In genomic region chr1:204359474-204360255, GRCh38 we compare ENCODE assay signal across 9 cellular contexts. TPM values are rescaled to one million over a fixed set of nuclear protein-coding genes. Genes with fewer than 3 reads are reported as not detected.
DNase-seq lines count a peak whose midpoint lies in the region; ATAC-seq, FAIRE-seq and TF ChIP-seq lines count a peak whose summit lies in the region.
"Had no signal": no experiment of that assay in that cellular context is flagged by ENCODE, and none has a peak within 500 bp of the region (broad histone marks: within the 10 kb centered on the region; RNA-seq: fewer than 3 reads in every experiment).

Gene PLEKHA6, minus strand, starts transcription at chr1:204359929. Its CDS starts 86,202 bp downstream, at chr1:204273727.

- CTCF ChIA-PET in Caco-2 (lab: Charles Lee), result interaction anchor here (0.7 to 2.7 kb wide), 6 partner anchors 18 to 197 kb away, joined by 3 to 9 read pairs (median 6); partner anchors contain the start of gene GOLT1A
- CTCF ChIA-PET in GM12878 (lab: Yijun Ruan, JAX), result interaction anchor here (0.6 to 9.4 kb wide), 13 partner anchors 11 to 635 kb away, joined by 3 to 195 read pairs (median 4); partner anchors contain the start of genes GOLT1A and REN
- CTCF ChIA-PET in activated CD4-positive, alpha-beta T cell treated with anti-CD3 and anti-CD28 coated beads, Interleukin-2, amount 10 ng/mL, durations not matched to agents 7 days and 5 days (lab: Charles Lee), result interaction anchor here (0.5 to 1.5 kb wide), 4 partner anchors 9 to 152 kb away, joined by 3 to 5 read pairs (median 4); no protein-coding TSS in a partner anchor

- no TSS peak for BruUV-seq in Caco-2 (replicated peaks; lab: Mats Ljungman, UMichigan)
- no TSS peak for BruUV-seq in GM12878 (replicated peaks; lab: Mats Ljungman, UMichigan)

- H3K27me3 ChIP-seq in Caco-2 (replicated peaks; ENCODE audit: control insufficient read depth, insufficient read depth, low read length) (no peaks in the 10 kb centered on the region), GM12878 (replicated peaks in 1 of 2; ENCODE audit: control insufficient read depth in 2 of 2, insufficient read depth in 2 of 2, low read length in 1 of 2) (peaks cover 0 to 2% of the 10 kb centered on the region in 2 experiments; a peak in 2 of 4 replicates), suprapubic skin (peaks cover 9% of the 10 kb centered on the region)

- no peak within 1 kb of the TSS for H3K27ac Mint-ChIP-seq in Caco-2 (ENCODE audit: unreplicated experiment)
- H3K27ac Mint-ChIP-seq in effector memory CD8-positive, alpha-beta T cell, result no peak within 1 kb of the TSS
- no peak within 1 kb of the TSS for H3K27ac Mint-ChIP-seq in activated CD4-positive, alpha-beta T cell treated with anti-CD3 and anti-CD28 coated beads, Interleukin-2, amount 10 ng/mL, durations not matched to agents 7 days and 5 days

- peak; percentile 15 for ATAC-seq in GM12878
- ATAC-seq in GM19324 (IDR thresholded peaks at IDR 0.05; ENCODE audit: low FRiP score, unreplicated experiment), result no peak
- no peak for ATAC-seq in effector memory CD8-positive, alpha-beta T cell (replicated peaks)

- H3K27me3 Mint-ChIP-seq in Caco-2 (ENCODE audit: insufficient read depth, unreplicated experiment), result no peaks in the 10 kb centered on the region
- peaks cover 0 to 25% of the 10 kb centered on the region in 2 donors for H3K27me3 Mint-ChIP-seq in effector memory CD8-positive, alpha-beta T cell
- peaks cover 5% of the 10 kb centered on the region for H3K27me3 Mint-ChIP-seq in activated CD4-positive, alpha-beta T cell treated with anti-CD3 and anti-CD28 coated beads, Interleukin-2, amount 10 ng/mL, durations not matched to agents 7 days and 5 days

- TF ChIP-seq POLR2A in GM12878 (IDR thresholded peaks at IDR 0.05; ENCODE audit: low read depth, low read length), result no peak
- no peak for TF ChIP-seq POLR2A in suprapubic skin (IDR thresholded peaks at IDR 0.05)

- WGBS in GM12878 (ENCODE audit: insufficient coverage, insufficient replicate concordance, low lambda C conversion rate, missing lambda C conversion rate), result 2% methylated on average over 20 of the region's 20 CpGs
- WGBS in suprapubic skin, result 20% methylated on average over 15 of the region's 20 CpGs

- H3K36me3 Mint-ChIP-seq in Caco-2 (ENCODE audit: insufficient read depth, unreplicated experiment), result peaks cover under 1% of the 10 kb centered on the region
- H3K36me3 Mint-ChIP-seq in effector memory CD8-positive, alpha-beta T cell (ENCODE audit: insufficient read depth), result peaks cover 3% of the 10 kb centered on the region
- no peaks in the 10 kb centered on the region for H3K36me3 Mint-ChIP-seq in activated CD4-positive, alpha-beta T cell treated with anti-CD3 and anti-CD28 coated beads, Interleukin-2, amount 10 ng/mL, durations not matched to agents 7 days and 5 days (ENCODE audit: low read depth)

- peaks cover 17% of the 10 kb centered on the region for H3K4me1 Mint-ChIP-seq in Caco-2 (ENCODE audit: low read depth, unreplicated experiment)
- H3K4me1 Mint-ChIP-seq in effector memory CD8-positive, alpha-beta T cell (ENCODE audit: low read depth in 2 of 2), result peaks cover 6 to 13% of the 10 kb centered on the region in 2 donors
- H3K4me1 Mint-ChIP-seq in activated CD4-positive, alpha-beta T cell treated with anti-CD3 and anti-CD28 coated beads, Interleukin-2, amount 10 ng/mL, durations not matched to agents 7 days and 5 days, result peaks cover 11% of the 10 kb centered on the region

- TF ChIP-seq EP300 in GM12878 (IDR thresholded peaks at IDR 0.05; ENCODE audit: borderline replicate concordance in 1 of 2, control insufficient read depth in 1 of 2, low read depth in 2 of 2, low read length in 2 of 2), result no peak
- no peak for TF ChIP-seq EP300 in suprapubic skin (IDR thresholded peaks at IDR 0.05)

- peak in 1 of 2 experiments; percentile 60 for TF ChIP-seq CTCF in Caco-2 (IDR thresholded peaks at IDR 0.05; ENCODE audit: insufficient read depth in 1 of 2, low read depth in 1 of 2, low read length in 1 of 2, severe bottlenecking in 1 of 2, unreplicated experiment in 1 of 2)
- TF ChIP-seq CTCF in GM12878 (IDR thresholded peaks at IDR 0.05 in 2 of 3, conservative IDR thresholded peaks at IDR 0.05 in 1 of 3; ENCODE audit: control insufficient read depth in 2 of 3, extremely low read depth in 1 of 3, insufficient read depth in 1 of 3, low read depth in 3 of 3, low read length in 3 of 3), result no peak
- TF ChIP-seq CTCF in suprapubic skin (IDR thresholded peaks at IDR 0.05), result no peak

- no peaks in the 10 kb centered on the region for H3K9me3 Mint-ChIP-seq in Caco-2 (ENCODE audit: unreplicated experiment)
- no peaks in the 10 kb centered on the region for H3K9me3 Mint-ChIP-seq in effector memory CD8-positive, alpha-beta T cell
- H3K9me3 Mint-ChIP-seq in activated CD4-positive, alpha-beta T cell treated with anti-CD3 and anti-CD28 coated beads, Interleukin-2, amount 10 ng/mL, durations not matched to agents 7 days and 5 days, result no peaks in the 10 kb centered on the region
- H3K9me3 Mint-ChIP-seq: central memory CD8-positive, alpha-beta T cell had no signal

- H3K4me3 ChIP-seq in Caco-2 (ENCODE audit: low read depth, low read length) (no peak within 1 kb of the TSS), GM12878 (no peak within 1 kb of the TSS), iPS-18c (ENCODE audit: insufficient read depth, low read depth, low read length) (peak within 1 kb of the TSS; percentile 24), suprapubic skin (no peak within 1 kb of the TSS)

- intact Hi-C loops in Caco-2 (cut with micrococcal nuclease; ENCODE audit: unreplicated experiment), result loop anchor here (5.0 kb wide), 2 partner anchors 57 to 497 kb away; partner anchors contain the start of gene SNRPE
- intact Hi-C loops in GM12878 (cut with micrococcal nuclease; ENCODE audit: unreplicated experiment), result loop anchor here (5.0 kb wide), 1 partner anchor 152 kb away; no protein-coding TSS in a partner anchor

- H3K9ac ChIP-seq in GM12878 (ENCODE audit: control insufficient read depth, insufficient read depth, low read length), result no peak within 1 kb of the TSS

- H2AFZ ChIP-seq in GM12878 (ENCODE audit: control insufficient read depth, low read depth, low read length), result no peak within 1 kb of the TSS

- SMC1A ChIA-PET in GM12878 (lab: Charles Lee; ENCODE audit: uncharacterized antibody, unreplicated experiment), result interaction anchor here (0.6 to 6.8 kb wide), 6 partner anchors 13 to 503 kb away, joined by 3 to 97 read pairs (median 6); partner anchors contain the start of genes GOLT1A and REN

- POLR2A ChIA-PET in Caco-2 (lab: Charles Lee) (no interaction called here), GM12878 (lab: Charles Lee) (interaction anchor here (0.7 kb wide), 1 partner anchor 17 kb away, joined by 4 read pairs; no protein-coding TSS in a partner anchor)
- POLR2A ChIA-PET in activated CD4-positive, alpha-beta T cell treated with anti-CD3 and anti-CD28 coated beads, Interleukin-2, amount 10 ng/mL, durations not matched to agents 7 days and 5 days (lab: Charles Lee), result no interaction called here

- DNase-seq in Caco-2, result peak in 1 of 2 experiments; percentile 46
- DNase-seq in NCI-H146 (lab: John Stamatoyannopoulos, UW), result peak; percentile 60
- DNase-seq in GM12878 (ENCODE audit: low read depth, low spot score), result no peak
- no peak for DNase-seq in suprapubic skin (ENCODE audit: low spot score in 2 of 2)
- DNase-seq in effector memory CD8-positive, alpha-beta T cell, result no peak
- DNase-seq in activated CD4-positive, alpha-beta T cell treated with anti-CD3 and anti-CD28 coated beads, Interleukin-2, amount 10 ng/mL, durations not matched to agents 7 days and 5 days, result no peak

- RAD21 ChIA-PET in GM12878 (lab: Charles Lee; ENCODE audit: unreplicated experiment), result interaction anchor here (0.7 to 7.2 kb wide), 9 partner anchors 18 to 733 kb away, joined by 3 to 72 read pairs (median 4); partner anchors contain the start of genes ATP2B4 and GOLT1A

- H3K4me2 ChIP-seq in GM12878 (ENCODE audit: control insufficient read depth, insufficient read depth), result no peak within 1 kb of the TSS

- no peaks in the 10 kb centered on the region for H3K9me3 ChIP-seq in Caco-2
- H3K9me3 ChIP-seq in GM12878 (replicated peaks; ENCODE audit: control insufficient read depth, insufficient read depth, low read length), result no peaks in the 10 kb centered on the region
- H3K9me3 ChIP-seq in iPS-18c (ENCODE audit: control insufficient read depth, insufficient read depth, low read length), result no peaks in the 10 kb centered on the region
- H3K9me3 ChIP-seq in suprapubic skin, result no peaks in the 10 kb centered on the region

- no peaks in the 10 kb centered on the region for H3K36me3 ChIP-seq in Caco-2 (ENCODE audit: control insufficient read depth, insufficient read depth, low read length)
- no peaks in the 10 kb centered on the region for H3K36me3 ChIP-seq in GM12878 (ENCODE audit: control insufficient read depth in 2 of 2, insufficient read depth in 2 of 2, low read length in 1 of 2)
- no peaks in the 10 kb centered on the region for H3K36me3 ChIP-seq in suprapubic skin

- no peak for FAIRE-seq in GM12878 (lab: Jason Lieb, UNC)

- H4K20me1 ChIP-seq in GM12878 (ENCODE audit: control insufficient read depth, insufficient read depth), result no peaks in the 10 kb centered on the region

- H3K27ac ChIP-seq in GM12878 (ENCODE audit: control insufficient read depth, insufficient read depth), result no peak within 1 kb of the TSS
- no peak within 1 kb of the TSS for H3K27ac ChIP-seq in suprapubic skin

- TF ChIP-seq RAD21 in GM12878 (IDR thresholded peaks at IDR 0.05; ENCODE audit: insufficient read depth, low read depth, low read length), result no peak

- in situ Hi-C loops in GM12878 (cut with MboI), result loop anchor here (5.0 to 10.0 kb wide), 2 partner anchors 192 to 495 kb away; partner anchors contain the start of genes REN and SNRPE

- no peaks in the 10 kb centered on the region for H3K79me2 ChIP-seq in GM12878 (ENCODE audit: control insufficient read depth, insufficient read depth, low read length)

- H3K4me1 ChIP-seq in Caco-2, result peaks cover 56% of the 10 kb centered on the region
- H3K4me1 ChIP-seq in GM12878 (ENCODE audit: control insufficient read depth, insufficient read depth, low read length), result peaks cover 11% of the 10 kb centered on the region
- H3K4me1 ChIP-seq in suprapubic skin, result peaks cover 28% of the 10 kb centered on the region

- no peak within 1 kb of the TSS for H3K4me3 Mint-ChIP-seq in Caco-2 (ENCODE audit: unreplicated experiment)
- H3K4me3 Mint-ChIP-seq in effector memory CD8-positive, alpha-beta T cell, result no peak within 1 kb of the TSS
- no peak within 1 kb of the TSS for H3K4me3 Mint-ChIP-seq in activated CD4-positive, alpha-beta T cell treated with anti-CD3 and anti-CD28 coated beads, Interleukin-2, amount 10 ng/mL, durations not matched to agents 7 days and 5 days
- H3K4me3 Mint-ChIP-seq: central memory CD8-positive, alpha-beta T cell had no signal

RNA-seq across cellular contexts. Expression of gene PLEKHA6, which starts in this region (rescaled TPM):
- 18.8 and 21.8 TPM in 2 replicates for total RNA-seq in Caco-2 (2022)
- 1.4 and 1.6 TPM in 2 replicates for total RNA-seq in GM12878 (2013; cell fraction: nucleolus; rRNA removed)
- 0.05 and 0.11 TPM in 2 replicates for total RNA-seq in GM12878 (2014; rRNA removed)
- total RNA-seq in GM12878 (2014; rRNA removed; fragmentation: Illumina TruSeq; extraction: Trizol), result 0.05 and 0.27 TPM in 2 replicates
- total RNA-seq in GM12878 (2021), result 0.21 and 0.69 TPM in 2 replicates
- 0.04 TPM for polyA plus RNA-seq in GM12878 (2011; ENCODE audit: low read depth)
- 0.33 and 0.81 TPM in 2 replicates for polyA plus RNA-seq in GM12878 (2011; rRNA removed)
- polyA plus RNA-seq in GM12878 (2011; cell fraction: cytosol; rRNA removed), result 0.47 and 1.3 TPM in 2 replicates
- 3.2 and 4.6 TPM in 2 replicates for polyA plus RNA-seq in GM12878 (2011; cell fraction: nucleus; rRNA removed)
- polyA plus RNA-seq in GM12878 (2012), result 0.04 and 0.36 TPM in 2 replicates
- 0.04 and 0.06 TPM in 2 replicates for polyA plus RNA-seq in GM12878 (2014; fragmentation: Illumina TruSeq; extraction: Trizol)
- polyA plus RNA-seq in GM12878 (2014; fragmentation: Nextera tagmentation; extraction: Ambion mirVana), result not detected
- 0.04 and 0.14 TPM in 2 replicates for polyA plus RNA-seq in GM12878 (2014; rRNA removed)
- not detected for polyA plus RNA-seq in GM12878 (2016; fragmentation: Nextera tagmentation; extraction: Ambion mirVana)
- polyA minus RNA-seq in GM12878 (2011; rRNA and poly(A)+ RNA removed), result 0.51 and 1.3 TPM in 2 replicates
- polyA minus RNA-seq in GM12878 (2011; cell fraction: cytosol; rRNA and poly(A)+ RNA removed), result 0.67 and 2.7 TPM in 2 replicates
- 1.2 and 4.6 TPM in 2 replicates for polyA minus RNA-seq in GM12878 (2011; cell fraction: nucleus; rRNA and poly(A)+ RNA removed)
- total RNA-seq in suprapubic skin, result 10 to 100 TPM in 3 of 4 donors, 1 to 10 TPM in 1; 3.7 to 15.4 (median 12.8) TPM
- total RNA-seq in activated CD4-positive, alpha-beta T cell treated with anti-CD3 and anti-CD28 coated beads, Interleukin-2, amount 10 ng/mL, durations not matched to agents 7 days and 5 days, result not detected
